22 cellular contexts compared by ENCODE assay signal in the genomic region with DNA sequence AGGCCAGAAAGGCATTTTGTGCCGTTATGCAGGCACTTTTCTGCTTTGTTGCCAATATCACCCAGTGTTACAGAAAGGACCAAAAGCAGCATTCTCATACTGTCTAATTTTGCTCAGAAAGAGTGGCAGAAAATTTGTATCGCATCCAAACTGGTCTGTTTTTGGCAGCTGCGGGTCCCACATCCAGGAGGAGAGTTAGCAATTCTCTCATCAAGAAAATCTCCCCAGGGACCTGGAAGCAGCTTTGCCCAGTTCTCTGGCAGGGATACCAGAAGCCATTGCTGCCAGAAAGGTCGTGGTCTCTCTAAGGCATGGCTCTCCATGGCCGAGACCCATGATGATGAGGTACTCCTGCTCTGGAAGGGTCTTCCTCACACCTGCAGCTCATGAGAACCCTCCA.
DNase-seq lines count a peak whose midpoint lies in the region; ATAC-seq and TF ChIP-seq lines count a peak whose summit lies in the region.
"Had no signal": no experiment of that assay in that cellular context is flagged by ENCODE, and none has a peak within 500 bp of the region (broad histone marks: within the 10 kb centered on the region; RNA-seq: fewer than 3 reads in every experiment).

No MANE protein-coding gene starts in this region.

- no peaks in the 10 kb centered on the region for H3K27me3 Mint-ChIP-seq in activated CD8-positive, alpha-beta T cell treated with anti-CD3 and anti-CD28 coated beads for 36 hours
- H3K27me3 Mint-ChIP-seq in activated CD8-positive, alpha-beta T cell treated with anti-CD3 and anti-CD28 coated beads, Interleukin-2, amount 10 ng/mL, durations not matched to agents 7 days and 5 days (ENCODE audit: low read depth) = peaks cover 3% of the 10 kb centered on the region
- H3K27me3 Mint-ChIP-seq in activated B cell treated with CpG ODN at 0.5 μM for 24 hours (no peaks in the 10 kb centered on the region), endothelial cell (ENCODE audit: unreplicated experiment) (peaks cover 3% of the 10 kb centered on the region)
- peaks cover 25% of the 10 kb centered on the region for H3K27me3 Mint-ChIP-seq in dendritic cell treated with granulocyte-macrophage colony-stimulating factor and Interleukin-4, amounts not matched to agents 40 ng/mL and 50 ng/mL, for 4 days
- H3K27me3 Mint-ChIP-seq: naive thymus-derived CD8-positive, alpha-beta T cell had no signal

- TF ChIP-seq CTCF in activated CD8-positive, alpha-beta T cell treated with anti-CD3 and anti-CD28 coated beads for 36 hours (IDR thresholded peaks at IDR 0.05) = no peak
- no peak for TF ChIP-seq CTCF in activated B cell treated with CpG ODN at 0.5 μM for 24 hours (IDR thresholded peaks at IDR 0.05)
- TF ChIP-seq CTCF in GM20000 (IDR thresholded peaks at IDR 0.05; ENCODE audit: extremely low read depth, missing control alignments) = no peak
- TF ChIP-seq CTCF in endothelial cell (IDR thresholded peaks at IDR 0.05; ENCODE audit: unreplicated experiment) = no peak

- ATAC-seq in activated CD8-positive, alpha-beta T cell treated with anti-CD3 and anti-CD28 coated beads for 36 hours = no peak
- ATAC-seq in activated CD8-positive, alpha-beta T cell treated with anti-CD3 and anti-CD28 coated beads, Interleukin-2, amount 10 ng/mL, durations not matched to agents 7 days and 5 days = no peak
- ATAC-seq in activated B cell treated with CpG ODN at 0.5 μM for 24 hours (ENCODE audit: low read depth) (no peak), HG02970 (IDR thresholded peaks at IDR 0.05; ENCODE audit: low FRiP score, unreplicated experiment) (no peak)
- ATAC-seq: GM23338; naive thymus-derived CD8-positive, alpha-beta T cell had no signal

- H3K27ac Mint-ChIP-seq in activated CD8-positive, alpha-beta T cell treated with anti-CD3 and anti-CD28 coated beads for 36 hours = peak overlapping the region; percentile 92
- H3K27ac Mint-ChIP-seq in activated CD8-positive, alpha-beta T cell treated with anti-CD3 and anti-CD28 coated beads, Interleukin-2, amount 10 ng/mL, durations not matched to agents 7 days and 5 days = no peak overlapping the region
- peak overlapping the region; percentile 66 for H3K27ac Mint-ChIP-seq in activated B cell treated with CpG ODN at 0.5 μM for 24 hours
- peak overlapping the region; percentile 59 for H3K27ac Mint-ChIP-seq in dendritic cell treated with granulocyte-macrophage colony-stimulating factor and Interleukin-4, amounts not matched to agents 40 ng/mL and 50 ng/mL, for 4 days
- no peak overlapping the region for H3K27ac Mint-ChIP-seq in endothelial cell (ENCODE audit: unreplicated experiment)
- H3K27ac Mint-ChIP-seq: GM23338, memory B cell had no signal

- CTCF ChIA-PET in activated CD8-positive, alpha-beta T cell treated with anti-CD3 and anti-CD28 coated beads for 36 hours (lab: Charles Lee) = no interaction called here
- CTCF ChIA-PET in activated CD8-positive, alpha-beta T cell treated with anti-CD3 and anti-CD28 coated beads, Interleukin-2, amount 10 ng/mL, durations not matched to agents 7 days and 5 days (lab: Charles Lee) = no interaction called here
- CTCF ChIA-PET in activated B cell treated with CpG ODN at 0.5 μM for 24 hours (lab: Charles Lee) = no interaction called here

- H3K4me3 Mint-ChIP-seq in activated CD8-positive, alpha-beta T cell treated with anti-CD3 and anti-CD28 coated beads for 36 hours = no peak overlapping the region
- no peak overlapping the region for H3K4me3 Mint-ChIP-seq in activated CD8-positive, alpha-beta T cell treated with anti-CD3 and anti-CD28 coated beads, Interleukin-2, amount 10 ng/mL, durations not matched to agents 7 days and 5 days
- H3K4me3 Mint-ChIP-seq in activated B cell treated with CpG ODN at 0.5 μM for 24 hours (no peak overlapping the region), endothelial cell (ENCODE audit: unreplicated experiment) (no peak overlapping the region)
- H3K4me3 Mint-ChIP-seq in dendritic cell treated with granulocyte-macrophage colony-stimulating factor and Interleukin-4, amounts not matched to agents 40 ng/mL and 50 ng/mL, for 4 days = no peak overlapping the region
- H3K4me3 Mint-ChIP-seq: activated naive CD8-positive, alpha-beta T cell treated with anti-CD3 and anti-CD28 coated beads, Interleukin-2, amount 10 ng/mL, durations not matched to agents 7 days and 5 days; GM23338; memory B cell; naive thymus-derived CD8-positive, alpha-beta T cell had no signal

- peaks cover 15% of the 10 kb centered on the region for H3K4me1 Mint-ChIP-seq in activated CD8-positive, alpha-beta T cell treated with anti-CD3 and anti-CD28 coated beads for 36 hours (ENCODE audit: low read depth)
- H3K4me1 Mint-ChIP-seq in activated CD8-positive, alpha-beta T cell treated with anti-CD3 and anti-CD28 coated beads, Interleukin-2, amount 10 ng/mL, durations not matched to agents 7 days and 5 days (ENCODE audit: low read depth) = peaks cover 5% of the 10 kb centered on the region
- H3K4me1 Mint-ChIP-seq in activated B cell treated with CpG ODN at 0.5 μM for 24 hours (peaks cover 18% of the 10 kb centered on the region), endothelial cell (ENCODE audit: unreplicated experiment) (no peaks in the 10 kb centered on the region)
- peaks cover 63% of the 10 kb centered on the region for H3K4me1 Mint-ChIP-seq in dendritic cell treated with granulocyte-macrophage colony-stimulating factor and Interleukin-4, amounts not matched to agents 40 ng/mL and 50 ng/mL, for 4 days (ENCODE audit: low read depth)

- DNase-seq in activated CD8-positive, alpha-beta T cell treated with anti-CD3 and anti-CD28 coated beads for 36 hours = no peak
- DNase-seq in activated CD8-positive, alpha-beta T cell treated with anti-CD3 and anti-CD28 coated beads, Interleukin-2, amount 10 ng/mL, durations not matched to agents 7 days and 5 days = no peak
- no peak for DNase-seq in activated B cell treated with CpG ODN at 0.5 μM for 24 hours
- DNase-seq in superior temporal gyrus (ENCODE audit: extremely low spot score) = peak; percentile 70
- DNase-seq in GM20000 (ENCODE audit: low spot score) = no peak
- DNase-seq in endothelial cell (ENCODE audit: low spot score) = no peak
- DNase-seq: ACHN; activated naive CD8-positive, alpha-beta T cell treated with anti-CD3 and anti-CD28 coated beads, Interleukin-2, amount 10 ng/mL, durations not matched to agents 7 days and 5 days; brain microvascular endothelial cell; Calu3; cortex of kidney; glutamatergic neuron; naive thymus-derived CD8-positive, alpha-beta T cell; NCI-H526; stimulated activated CD4-positive, alpha-beta T cell treated with anti-CD3 and anti-CD28 coated beads, Interleukin-12 subunit alpha, Interleukin-12 subunit beta, amount 100 ng/mL, for 4 hours; stimulated activated CD4-positive, alpha-beta T cell treated with anti-CD3 and anti-CD28 coated beads, Interleukin-4, amount 100 ng/mL, for 4 hours; T1000; upper lobe of right lung had no signal

- no peaks in the 10 kb centered on the region for H3K9me3 Mint-ChIP-seq in activated CD8-positive, alpha-beta T cell treated with anti-CD3 and anti-CD28 coated beads for 36 hours
- H3K9me3 Mint-ChIP-seq in activated CD8-positive, alpha-beta T cell treated with anti-CD3 and anti-CD28 coated beads, Interleukin-2, amount 10 ng/mL, durations not matched to agents 7 days and 5 days (ENCODE audit: insufficient read depth) = no peaks in the 10 kb centered on the region
- H3K9me3 Mint-ChIP-seq in activated B cell treated with CpG ODN at 0.5 μM for 24 hours = no peaks in the 10 kb centered on the region
- H3K9me3 Mint-ChIP-seq in dendritic cell treated with granulocyte-macrophage colony-stimulating factor and Interleukin-4, amounts not matched to agents 40 ng/mL and 50 ng/mL, for 4 days = no peaks in the 10 kb centered on the region
- no peaks in the 10 kb centered on the region for H3K9me3 Mint-ChIP-seq in endothelial cell (ENCODE audit: unreplicated experiment)
- H3K9me3 Mint-ChIP-seq: activated naive CD8-positive, alpha-beta T cell treated with anti-CD3 and anti-CD28 coated beads, Interleukin-2, amount 10 ng/mL, durations not matched to agents 7 days and 5 days; GM23338; memory B cell; naive thymus-derived CD8-positive, alpha-beta T cell had no signal

- H3K36me3 Mint-ChIP-seq in activated CD8-positive, alpha-beta T cell treated with anti-CD3 and anti-CD28 coated beads for 36 hours (ENCODE audit: low read depth) = no peaks in the 10 kb centered on the region
- no peaks in the 10 kb centered on the region for H3K36me3 Mint-ChIP-seq in activated CD8-positive, alpha-beta T cell treated with anti-CD3 and anti-CD28 coated beads, Interleukin-2, amount 10 ng/mL, durations not matched to agents 7 days and 5 days (ENCODE audit: low read depth)
- H3K36me3 Mint-ChIP-seq in activated B cell treated with CpG ODN at 0.5 μM for 24 hours (ENCODE audit: low read depth) (no peaks in the 10 kb centered on the region), endothelial cell (ENCODE audit: low read depth, unreplicated experiment) (no peaks in the 10 kb centered on the region)
- H3K36me3 Mint-ChIP-seq in dendritic cell treated with granulocyte-macrophage colony-stimulating factor and Interleukin-4, amounts not matched to agents 40 ng/mL and 50 ng/mL, for 4 days (ENCODE audit: low read depth) = no peaks in the 10 kb centered on the region
- H3K36me3 Mint-ChIP-seq: activated naive CD8-positive, alpha-beta T cell treated with anti-CD3 and anti-CD28 coated beads, Interleukin-2, amount 10 ng/mL, durations not matched to agents 7 days and 5 days; memory B cell; naive thymus-derived CD8-positive, alpha-beta T cell had no signal

- POLR2A ChIA-PET in activated CD8-positive, alpha-beta T cell treated with anti-CD3 and anti-CD28 coated beads for 36 hours (lab: Charles Lee) = no interaction called here
- POLR2A ChIA-PET in activated CD8-positive, alpha-beta T cell treated with anti-CD3 and anti-CD28 coated beads, Interleukin-2, amount 10 ng/mL, durations not matched to agents 7 days and 5 days (lab: Charles Lee) = no interaction called here
- POLR2A ChIA-PET in activated B cell treated with CpG ODN at 0.5 μM for 24 hours (lab: Charles Lee) = no interaction called here

- intact Hi-C loops in activated CD8-positive, alpha-beta T cell treated with anti-CD3 and anti-CD28 coated beads for 36 hours (cut with micrococcal nuclease) = no loop called here
- intact Hi-C loops in activated B cell treated with CpG ODN at 0.5 μM for 24 hours (cut with micrococcal nuclease) = loop anchor here (1.0 kb wide), 1 partner anchor 550 kb away; a partner anchor contains a TSS
- intact Hi-C loops in dendritic cell treated with granulocyte-macrophage colony-stimulating factor and Interleukin-4, amounts not matched to agents 40 ng/mL and 50 ng/mL, for 4 days (cut with micrococcal nuclease) = no loop called here

Comparison
In these comparisons a context has a peak if more than half of its experiments do, and no peak if none do; other contexts are left out.
1. H3K27ac Mint-ChIP-seq: peak in activated CD8-positive, alpha-beta T cell treated with anti-CD3 and anti-CD28 coated beads for 36 hours (single experiment), activated B cell treated with CpG ODN at 0.5 μM for 24 hours (single experiment) and dendritic cell treated with granulocyte-macrophage colony-stimulating factor and Interleukin-4, amounts not matched to agents 40 ng/mL and 50 ng/mL, for 4 days (single experiment); none in activated CD8-positive, alpha-beta T cell treated with anti-CD3 and anti-CD28 coated beads, Interleukin-2, amount 10 ng/mL, durations not matched to agents 7 days and 5 days (single experiment) and endothelial cell (single experiment).